ENCODE assay signal across 13 cellular contexts in genomic region chr2:96759548-96759947, GRCh38. TPM values are rescaled to one million over a fixed set of nuclear protein-coding genes. Genes with fewer than 3 reads are reported as not detected.
DNase-seq lines count a peak whose midpoint lies in the region; ATAC-seq, FAIRE-seq and TF ChIP-seq lines count a peak whose summit lies in the region.
"Had no signal": no experiment of that assay in that cellular context is flagged by ENCODE, and none has a peak within 500 bp of the region (broad histone marks: within the 10 kb centered on the region; RNA-seq: fewer than 3 reads in every experiment).

No MANE protein-coding gene starts in this region.

- H3K9ac ChIP-seq in kidney (ENCODE audit: low read length in 2 of 2), result no peak overlapping the region

- no peak overlapping the region for H3K27ac ChIP-seq in kidney (ENCODE audit: low read depth in 2 of 2, low read length in 2 of 2)

- no peak overlapping the region for H3K27ac Mint-ChIP-seq in activated naive CD4-positive, alpha-beta T cell treated with anti-CD3 and anti-CD28 coated beads, Interleukin-2, amount 10 ng/mL, durations not matched to agents 7 days and 5 days
- peak overlapping the region in 1 of 2 donors; percentile 86 for H3K27ac Mint-ChIP-seq in activated naive CD4-positive, alpha-beta T cell treated with anti-CD3 and anti-CD28 coated beads, Interleukin-2, amount 50 U/mL, for 72 hours
- peak overlapping the region; percentile 13 for H3K27ac Mint-ChIP-seq in activated CD8-positive, alpha-beta T cell treated with anti-CD3 and anti-CD28 coated beads for 36 hours
- peak overlapping the region; percentile 11 to 92 (median 70) for H3K27ac Mint-ChIP-seq in immature natural killer cell

- H3K27me3 Mint-ChIP-seq in activated naive CD4-positive, alpha-beta T cell treated with anti-CD3 and anti-CD28 coated beads, Interleukin-2, amount 10 ng/mL, durations not matched to agents 7 days and 5 days, result peaks cover 8% of the 10 kb centered on the region
- H3K27me3 Mint-ChIP-seq in activated CD8-positive, alpha-beta T cell treated with anti-CD3 and anti-CD28 coated beads for 36 hours, result no peaks in the 10 kb centered on the region
- H3K27me3 Mint-ChIP-seq in immature natural killer cell (ENCODE audit: low read depth in 3 of 3), result peaks cover 0 to 2% (median 1%) of the 10 kb centered on the region in 3 donors

- no peaks in the 10 kb centered on the region for H3K36me3 Mint-ChIP-seq in activated naive CD4-positive, alpha-beta T cell treated with anti-CD3 and anti-CD28 coated beads, Interleukin-2, amount 10 ng/mL, durations not matched to agents 7 days and 5 days
- peaks cover 0 to 4% of the 10 kb centered on the region in 2 donors for H3K36me3 Mint-ChIP-seq in activated naive CD4-positive, alpha-beta T cell treated with anti-CD3 and anti-CD28 coated beads, Interleukin-2, amount 50 U/mL, for 72 hours
- no peaks in the 10 kb centered on the region for H3K36me3 Mint-ChIP-seq in activated CD8-positive, alpha-beta T cell treated with anti-CD3 and anti-CD28 coated beads for 36 hours (ENCODE audit: low read depth)
- H3K36me3 Mint-ChIP-seq in immature natural killer cell, result no peaks in the 10 kb centered on the region

- CTCF ChIA-PET in activated naive CD4-positive, alpha-beta T cell treated with anti-CD3 and anti-CD28 coated beads, Interleukin-2, amount 10 ng/mL, durations not matched to agents 7 days and 5 days (lab: Charles Lee), result interaction anchor here (1.5 to 6.7 kb wide), 2 partner anchors 14 to 19 kb away, joined by 3 to 43 read pairs; no protein-coding TSS in a partner anchor
- CTCF ChIA-PET in activated CD8-positive, alpha-beta T cell treated with anti-CD3 and anti-CD28 coated beads for 36 hours (lab: Charles Lee), result interaction anchor here (0.9 to 6.6 kb wide), 6 partner anchors 8 to 58 kb away, joined by 3 to 62 read pairs (median 10); partner anchors contain the start of genes CNNM3 and LMAN2L

- intact Hi-C loops in activated CD8-positive, alpha-beta T cell treated with anti-CD3 and anti-CD28 coated beads for 36 hours (cut with micrococcal nuclease), result no loop called here
- intact Hi-C loops in kidney (cut with DNase I), result no loop called here

- ATAC-seq in activated naive CD4-positive, alpha-beta T cell treated with anti-CD3 and anti-CD28 coated beads, Interleukin-2, amount 50 U/mL, for 72 hours, result no peak
- no peak for ATAC-seq in activated CD8-positive, alpha-beta T cell treated with anti-CD3 and anti-CD28 coated beads for 36 hours

- H3K4me1 ChIP-seq in kidney (ENCODE audit: control insufficient read depth in 1 of 2, insufficient read depth in 1 of 2, low read depth in 1 of 2, low read length in 2 of 2), result peaks cover 14 to 34% of the 10 kb centered on the region in 2 donors

- FAIRE-seq in urothelium cell line (lab: Jason Lieb, UNC) (peak; percentile 23), kidney (lab: Jason Lieb, UNC) (no peak)
- FAIRE-seq: GM12892 had no signal

- peak overlapping the region; percentile 79 for H3K4me3 Mint-ChIP-seq in activated naive CD4-positive, alpha-beta T cell treated with anti-CD3 and anti-CD28 coated beads, Interleukin-2, amount 10 ng/mL, durations not matched to agents 7 days and 5 days
- peak overlapping the region; percentile 79 for H3K4me3 Mint-ChIP-seq in activated CD8-positive, alpha-beta T cell treated with anti-CD3 and anti-CD28 coated beads for 36 hours
- H3K4me3 Mint-ChIP-seq in immature natural killer cell, result peak overlapping the region in 4 of 5 donors; percentile 81 to 88 (median 87)

- H3K9me3 Mint-ChIP-seq in activated naive CD4-positive, alpha-beta T cell treated with anti-CD3 and anti-CD28 coated beads, Interleukin-2, amount 10 ng/mL, durations not matched to agents 7 days and 5 days, result no peaks in the 10 kb centered on the region
- no peaks in the 10 kb centered on the region for H3K9me3 Mint-ChIP-seq in activated naive CD4-positive, alpha-beta T cell treated with anti-CD3 and anti-CD28 coated beads, Interleukin-2, amount 50 U/mL, for 72 hours
- no peaks in the 10 kb centered on the region for H3K9me3 Mint-ChIP-seq in activated CD8-positive, alpha-beta T cell treated with anti-CD3 and anti-CD28 coated beads for 36 hours
- no peaks in the 10 kb centered on the region for H3K9me3 Mint-ChIP-seq in immature natural killer cell

- peaks cover 50% of the 10 kb centered on the region for H3K4me1 Mint-ChIP-seq in activated naive CD4-positive, alpha-beta T cell treated with anti-CD3 and anti-CD28 coated beads, Interleukin-2, amount 10 ng/mL, durations not matched to agents 7 days and 5 days
- peaks cover 43% of the 10 kb centered on the region for H3K4me1 Mint-ChIP-seq in activated CD8-positive, alpha-beta T cell treated with anti-CD3 and anti-CD28 coated beads for 36 hours (ENCODE audit: low read depth)
- peaks cover 45 to 49% of the 10 kb centered on the region in 2 donors for H3K4me1 Mint-ChIP-seq in immature natural killer cell

- POLR2A ChIA-PET in activated CD8-positive, alpha-beta T cell treated with anti-CD3 and anti-CD28 coated beads for 36 hours (lab: Charles Lee), result interaction anchor here (2.2 kb wide), 1 partner anchor 122 kb away, joined by 11 read pairs; no protein-coding TSS in a partner anchor

- DNase-seq in activated naive CD4-positive, alpha-beta T cell treated with anti-CD3 and anti-CD28 coated beads, Interleukin-2, amount 10 ng/mL, durations not matched to agents 7 days and 5 days, result no peak
- DNase-seq in activated naive CD4-positive, alpha-beta T cell treated with anti-CD3 and anti-CD28 coated beads, Interleukin-2, amount 50 U/mL, for 72 hours (ENCODE audit: low spot score in 2 of 2), result no peak
- DNase-seq in activated CD8-positive, alpha-beta T cell treated with anti-CD3 and anti-CD28 coated beads for 36 hours, result no peak
- no peak for DNase-seq in immature natural killer cell
- no peak for DNase-seq in urothelium cell line (ENCODE audit: low spot score)
- no peak for DNase-seq in kidney
- DNase-seq in stimulated activated CD8-positive, alpha-beta memory T cell treated with anti-CD3 and anti-CD28 coated beads, Interleukin-4, amount 100 ng/mL, for 48 hours, result no peak
- no peak for DNase-seq in OCI-M2 (lab: John Stamatoyannopoulos, UW; ENCODE audit: unreplicated experiment)
- DNase-seq: DMS79, NCI-H2081, NCI-H774 had no signal

- H3K36me3 ChIP-seq in kidney (ENCODE audit: control insufficient read depth in 1 of 2, insufficient read depth in 2 of 2, low read length in 2 of 2), result no peaks in the 10 kb centered on the region

- TF ChIP-seq CTCF in activated CD8-positive, alpha-beta T cell treated with anti-CD3 and anti-CD28 coated beads for 36 hours (IDR thresholded peaks at IDR 0.05), result no peak
- no peak for TF ChIP-seq CTCF in kidney (IDR thresholded peaks at IDR 0.05; ENCODE audit: borderline replicate concordance, extremely low read depth, insufficient read depth)

- H3K4me3 ChIP-seq in kidney (ENCODE audit: low read length in 2 of 2), result no peak overlapping the region
- H3K4me3 ChIP-seq: hepatocyte had no signal

- no peaks in the 10 kb centered on the region for H3K9me3 ChIP-seq in kidney (ENCODE audit: control insufficient read depth in 1 of 2, low read length in 2 of 2)

RNA-seq across cellular contexts. Expression of gene CNNM4, which starts 1.2 kb away (rescaled TPM):
- total RNA-seq in activated naive CD4-positive, alpha-beta T cell treated with anti-CD3 and anti-CD28 coated beads, Interleukin-2, amount 50 U/mL, for 72 hours, result 1 to 10 TPM; 8.7 to 8.9 TPM
- total RNA-seq in activated CD8-positive, alpha-beta T cell treated with anti-CD3 and anti-CD28 coated beads for 36 hours, result 1 to 10 TPM; 5.1 to 5.8 TPM
- polyA plus RNA-seq in immature natural killer cell (1 to 10 TPM; 1.2 to 3.9 (median 2.6) TPM), kidney (ENCODE audit: insufficient read depth, low read depth, low replicate concordance) (3.7 TPM)
- 14.5 TPM for total RNA-seq in kidney

RNA-seq across cellular contexts. Expression of gene LMAN2L, which starts 19.7 kb away (rescaled TPM):
- total RNA-seq in activated naive CD4-positive, alpha-beta T cell treated with anti-CD3 and anti-CD28 coated beads, Interleukin-2, amount 50 U/mL, for 72 hours, result 1 to 10 TPM; 5.1 to 6.3 TPM
- 1 to 10 TPM; 4.4 to 6.1 TPM for total RNA-seq in activated CD8-positive, alpha-beta T cell treated with anti-CD3 and anti-CD28 coated beads for 36 hours
- polyA plus RNA-seq in immature natural killer cell (10 to 100 TPM; 15.8 to 39.3 (median 23.5) TPM), kidney (ENCODE audit: insufficient read depth, low read depth, low replicate concordance) (25.3 TPM)
- total RNA-seq in kidney, result 23.0 TPM

RNA-seq across cellular contexts. Expression of gene CNNM3, which starts 56.5 kb away (rescaled TPM):
- 10 to 100 TPM; 15.0 to 18.8 TPM for total RNA-seq in activated naive CD4-positive, alpha-beta T cell treated with anti-CD3 and anti-CD28 coated beads, Interleukin-2, amount 50 U/mL, for 72 hours
- total RNA-seq in activated CD8-positive, alpha-beta T cell treated with anti-CD3 and anti-CD28 coated beads for 36 hours, result 10 to 100 TPM; 15.8 to 19.3 TPM
- 10 to 100 TPM in 1 of 3 donors, 1 to 10 TPM in 2; 5.5 to 11.0 (median 9.9) TPM for polyA plus RNA-seq in immature natural killer cell
- total RNA-seq in kidney, result 26.1 TPM
- polyA plus RNA-seq in kidney (ENCODE audit: insufficient read depth, low read depth, low replicate concordance), result 6.9 TPM
